ENCODE assay signal across 8 cellular contexts in the genomic region with DNA sequence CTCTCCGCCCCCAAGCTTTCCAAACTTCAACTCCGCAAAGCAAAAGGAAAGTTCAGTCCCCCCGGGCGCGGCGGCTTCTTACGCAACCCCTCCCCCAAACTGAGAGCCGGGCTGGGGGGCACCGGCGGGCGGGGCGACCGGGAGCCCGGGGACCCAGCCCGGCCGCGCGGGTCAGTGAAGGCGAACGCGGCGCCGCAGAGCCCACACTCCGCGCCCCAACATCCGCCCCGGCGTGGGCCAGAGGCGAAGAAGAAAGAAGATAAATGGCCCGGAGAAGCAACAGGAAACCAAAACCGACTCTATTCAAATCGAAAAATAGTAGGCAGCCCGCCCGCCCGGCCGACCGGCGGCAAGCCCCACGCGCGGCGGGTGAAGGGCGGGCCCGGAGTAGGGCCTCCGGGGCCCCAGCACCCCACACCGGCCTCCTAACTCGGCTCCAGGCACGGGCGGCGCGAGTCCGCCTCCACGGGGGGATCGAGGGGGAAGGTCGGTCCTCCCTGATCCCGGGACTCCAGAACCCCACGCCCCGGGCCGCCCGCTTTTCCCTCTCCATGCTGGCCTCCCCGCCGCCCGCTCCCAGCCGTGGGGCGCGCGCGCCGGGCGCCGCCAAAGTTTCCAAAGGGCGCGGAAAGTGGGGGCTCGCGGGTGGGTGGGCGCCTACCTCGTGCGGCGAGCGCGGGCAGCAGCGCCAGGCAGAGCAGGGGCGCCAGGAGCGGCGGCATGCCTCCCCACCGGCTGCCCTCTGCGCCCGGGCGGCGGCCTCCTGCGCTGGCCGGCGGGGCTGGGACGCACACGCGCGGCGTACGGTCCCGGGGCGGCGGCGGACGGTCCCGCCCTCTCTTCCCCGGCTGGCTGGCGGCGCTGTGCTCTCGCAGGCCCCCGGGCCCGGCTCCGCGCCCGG. TPM values are rescaled to one million over a fixed set of nuclear protein-coding genes. Genes with fewer than 3 reads are reported as not detected.
DNase-seq lines count a peak whose midpoint lies in the region; ATAC-seq, FAIRE-seq and TF ChIP-seq lines count a peak whose summit lies in the region.

No MANE protein-coding gene starts in this region.

- DNase-seq in GM13977 (ENCODE audit: low spot score) (peak; percentile 85), adrenal gland (no peak), keratinocyte (ENCODE audit: low read depth, low spot score) (no peak), Ammon's horn (ENCODE audit: low spot score) (no peak), NCI-H1048 (lab: John Stamatoyannopoulos, UW) (no peak)
- peak in 2 of 3 donors; percentile 34 to 52 for DNase-seq in stimulated activated CD4-positive, alpha-beta T cell treated with anti-CD3 and anti-CD28 coated beads, TNF-alpha, amount 100 ng/mL, for 48 hours (ENCODE audit: low read depth in 3 of 3)

- in situ Hi-C loops in GM13977 (cut with MboI; ENCODE audit: low pct_unique_long_range_greater_than_20kb, low sequenced_read_pairs, unreplicated experiment) = no loop called here

- H3K79me2 ChIP-seq in keratinocyte (ENCODE audit: control insufficient read depth, insufficient read depth, low read length) = peaks cover 54% of the 10 kb centered on the region

- H3K4me1 ChIP-seq in adrenal gland (replicated peaks in 1 of 2) (peaks cover 8 to 24% of the 10 kb centered on the region in 2 donors), keratinocyte (ENCODE audit: control insufficient read depth, extremely low read depth, insufficient read depth, low read length) (peaks cover 31% of the 10 kb centered on the region)

- dilution Hi-C loops in keratinocyte (cut with MboI; ENCODE audit: extremely low pct_ligation_motif_present, low sequenced_read_pairs) = no loop called here

- peak overlapping the region in 4 of 5 donors; percentile 24 to 93 (median 77) for H3K27ac ChIP-seq in adrenal gland
- H3K27ac ChIP-seq in keratinocyte (ENCODE audit: control insufficient read depth, insufficient read depth, low read length) = peak overlapping the region; percentile 64

- no peaks in the 10 kb centered on the region for H3K36me3 ChIP-seq in adrenal gland (replicated peaks in 1 of 2)
- peaks cover 27 to 30% of the 10 kb centered on the region in 2 experiments for H3K36me3 ChIP-seq in keratinocyte (ENCODE audit: control insufficient read depth in 2 of 2, extremely low read depth in 1 of 2, insufficient read depth in 2 of 2, low read length in 2 of 2)

- no peak for FAIRE-seq in keratinocyte (lab: Jason Lieb, UNC)

- TF ChIP-seq POLR2A in adrenal gland (IDR thresholded peaks at IDR 0.05) = no peak

- intact Hi-C loops in adrenal gland (cut with DNase I) = no loop called here

- ATAC-seq in HG02870 (IDR thresholded peaks at IDR 0.05; ENCODE audit: unreplicated experiment) = peak; percentile 13
- ATAC-seq in SK-N-SH treated with all-trans-retinoic acid at 6 μM for 48 hours = peak; percentile 30

- WGBS in adrenal gland, 4 donors = 0 to 1% (median 1%) methylated on average over 3 to 113 of the region's 114 CpGs

- H3K27me3 ChIP-seq in adrenal gland = no peaks in the 10 kb centered on the region
- H3K27me3 ChIP-seq in keratinocyte (ENCODE audit: control insufficient read depth, extremely low read depth, insufficient read depth, low read length) = no peaks in the 10 kb centered on the region

- TF ChIP-seq CTCF in GM13977 (IDR thresholded peaks at IDR 0.05; ENCODE audit: extremely low read depth, insufficient read depth, missing control alignments) (no peak), adrenal gland (IDR thresholded peaks at IDR 0.05) (no peak), keratinocyte (optimal IDR thresholded peaks at IDR 0.05 in 1 of 3, IDR thresholded peaks at IDR 0.05 in 1 of 3, conservative IDR thresholded peaks at IDR 0.05 in 1 of 3; ENCODE audit: extremely low read depth in 1 of 3, insufficient read depth in 2 of 3, low read length in 3 of 3) (no peak)

- H3K9me1 ChIP-seq in keratinocyte (ENCODE audit: control insufficient read depth, extremely low read depth, insufficient read depth, low read length) = peaks cover 6% of the 10 kb centered on the region

- peak overlapping the region; percentile 84 for H3K9ac ChIP-seq in keratinocyte (ENCODE audit: control insufficient read depth, extremely low read depth, insufficient read depth, low read length)

- no peak overlapping the region for H2AFZ ChIP-seq in keratinocyte (ENCODE audit: control insufficient read depth, low read length)

- H3K4me2 ChIP-seq in keratinocyte (ENCODE audit: control insufficient read depth, extremely low read depth, insufficient read depth, low read depth, low read length) = peak overlapping the region; percentile 81

- H3K9me3 ChIP-seq in adrenal gland (replicated peaks in 1 of 3) = no peaks in the 10 kb centered on the region
- H3K9me3 ChIP-seq in keratinocyte (ENCODE audit: control insufficient read depth, low read depth, low read length) = no peaks in the 10 kb centered on the region

- H4K20me1 ChIP-seq in keratinocyte (ENCODE audit: control insufficient read depth, extremely low read depth, insufficient read depth, low read length) = peaks cover 41% of the 10 kb centered on the region

- H3K4me3 ChIP-seq in adrenal gland (peak overlapping the region in 3 of 4 donors; percentile 56 to 90 (median 58)), keratinocyte (ENCODE audit: control insufficient read depth in 2 of 3, extremely low read depth in 1 of 3, insufficient read depth in 2 of 3, low read depth in 1 of 3, low read length in 3 of 3) (peak overlapping the region; percentile 61 to 98 (median 89))

TF ChIP-seq in SK-N-SH treated with all-trans-retinoic acid at 6 μM for 48 hours, 23 proteins besides CTCF, POLR2A, EP300 and RAD21 (continues in another document):
- TF ChIP-seq ZNF8 (CRISPR knock-in tag; IDR thresholded peaks at IDR 0.05) = no peak
- TF ChIP-seq SNAI2 (CRISPR knock-in tag; IDR thresholded peaks at IDR 0.05) = no peak
- TF ChIP-seq, protein P1, sequence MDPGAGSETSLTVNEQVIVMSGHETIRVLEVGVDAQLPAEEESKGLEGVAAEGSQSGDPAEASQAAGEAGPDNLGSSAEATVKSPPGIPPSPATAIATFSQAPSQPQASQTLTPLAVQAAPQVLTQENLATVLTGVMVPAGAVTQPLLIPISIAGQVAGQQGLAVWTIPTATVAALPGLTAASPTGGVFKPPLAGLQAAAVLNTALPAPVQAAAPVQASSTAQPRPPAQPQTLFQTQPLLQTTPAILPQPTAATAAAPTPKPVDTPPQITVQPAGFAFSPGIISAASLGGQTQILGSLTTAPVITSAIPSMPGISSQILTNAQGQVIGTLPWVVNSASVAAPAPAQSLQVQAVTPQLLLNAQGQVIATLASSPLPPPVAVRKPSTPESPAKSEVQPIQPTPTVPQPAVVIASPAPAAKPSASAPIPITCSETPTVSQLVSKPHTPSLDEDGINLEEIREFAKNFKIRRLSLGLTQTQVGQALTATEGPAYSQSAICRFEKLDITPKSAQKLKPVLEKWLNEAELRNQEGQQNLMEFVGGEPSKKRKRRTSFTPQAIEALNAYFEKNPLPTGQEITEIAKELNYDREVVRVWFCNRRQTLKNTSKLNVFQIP (CRISPR knock-in tag; IDR thresholded peaks at IDR 0.05; ENCODE audit: borderline replicate concordance, low read depth) = no peak
- no peak for TF ChIP-seq TOX (CRISPR knock-in tag; IDR thresholded peaks at IDR 0.05; ENCODE audit: borderline replicate concordance)
- no peak for TF ChIP-seq GLIS3 (CRISPR knock-in tag; IDR thresholded peaks at IDR 0.05)
- TF ChIP-seq CSDC2 (CRISPR knock-in tag; IDR thresholded peaks at IDR 0.05) = no peak
- TF ChIP-seq ISL1 (CRISPR knock-in tag; IDR thresholded peaks at IDR 0.05) = no peak
- TF ChIP-seq TCF4 (CRISPR knock-in tag; IDR thresholded peaks at IDR 0.05; ENCODE audit: borderline replicate concordance) = no peak
- no peak for TF ChIP-seq PPARA (CRISPR knock-in tag; IDR thresholded peaks at IDR 0.05; ENCODE audit: borderline replicate concordance)
- no peak for TF ChIP-seq ZFP30 (CRISPR knock-in tag; IDR thresholded peaks at IDR 0.05)
- no peak for TF ChIP-seq CSRNP3 (CRISPR knock-in tag; IDR thresholded peaks at IDR 0.05)
- TF ChIP-seq ZFP3 (CRISPR knock-in tag; IDR thresholded peaks at IDR 0.05) = no peak

RNA-seq across cellular contexts. Expression of gene NOTCH1, which starts 0.5 kb away (rescaled TPM):
- total RNA-seq in adrenal gland = 10 to 100 TPM; 18.1 to 31.5 (median 25.7) TPM
- polyA plus RNA-seq in adrenal gland (10 to 100 TPM in 1 of 3 donors, 1 to 10 TPM in 1, under 1 TPM in 1; 0.81 to 21.2 (median 6.2) TPM), keratinocyte (6.1 to 10.6 TPM (median 9.2 TPM) in 3 replicates)
- 29.9 TPM for polyA plus RNA-seq in keratinocyte (2011; ENCODE audit: low read depth)
- polyA plus RNA-seq in keratinocyte (2011; cell fraction: cytosol; rRNA removed) = 4.8 and 10.2 TPM in 2 replicates
- polyA plus RNA-seq in keratinocyte (2011; cell fraction: nucleus; rRNA removed) = 93.0 and 122 TPM in 2 replicates
- 34.8 and 46.5 TPM in 2 replicates for polyA plus RNA-seq in keratinocyte (2012; ENCODE audit: low replicate concordance)
- polyA minus RNA-seq in keratinocyte = 34.6 to 70.3 TPM (median 38.1 TPM) in 3 replicates
- 87.9 TPM for polyA minus RNA-seq in keratinocyte (2011; cell fraction: cytosol; rRNA and poly(A)+ RNA removed)
- 267 and 300 TPM in 2 replicates for polyA minus RNA-seq in keratinocyte (2011; cell fraction: nucleus; rRNA and poly(A)+ RNA removed)

Comparison
In these comparisons a context has a peak if more than half of its experiments do, and no peak if none do; other contexts are left out.
1. DNase-seq: peak in GM13977 (single experiment) and stimulated activated CD4-positive, alpha-beta T cell treated with anti-CD3 and anti-CD28 coated beads, TNF-alpha, amount 100 ng/mL, for 48 hours (2 of 3); none in adrenal gland (0 of 7), keratinocyte (single experiment), Ammon's horn (single experiment) and NCI-H1048 (single experiment).